ENCODE assay signal across 21 cellular contexts in the genomic region with DNA sequence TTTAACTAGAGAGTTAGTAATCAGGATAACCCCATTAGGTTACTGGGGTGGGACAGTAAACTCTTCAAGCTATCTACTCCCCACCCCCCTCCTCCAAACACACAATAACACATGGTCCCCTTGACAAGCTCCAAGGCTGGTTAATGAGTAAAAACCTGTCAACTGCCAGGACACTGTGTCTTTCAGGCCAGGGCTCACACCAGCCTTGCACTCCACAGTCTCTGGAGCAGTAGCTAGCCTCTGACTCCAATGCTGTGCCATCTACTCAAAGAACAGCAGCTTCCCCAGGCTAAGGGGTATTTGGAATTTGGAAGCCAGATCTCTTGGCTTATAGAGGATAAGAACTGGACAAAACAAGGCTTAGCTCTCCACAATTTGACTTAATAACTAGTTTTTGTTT.
"Had no signal": no experiment of that assay in that cellular context is flagged by ENCODE, and none has a peak within 500 bp of the region (broad histone marks: within the 10 kb centered on the region; RNA-seq: fewer than 3 reads in every experiment).

No MANE protein-coding gene starts in this region.

- H3K27ac ChIP-seq: ascending aorta, body of pancreas, VCaP had no signal

- H3K9me3 Mint-ChIP-seq: activated CD4-positive, alpha-beta memory T cell treated with anti-CD3 and anti-CD28 coated beads for 36 hours; activated CD4-positive, alpha-beta T cell treated with anti-CD3 and anti-CD28 coated beads, Interleukin-2, amount 10 ng/mL, durations not matched to agents 7 days and 5 days; activated naive CD4-positive, alpha-beta T cell treated with anti-CD3 and anti-CD28 coated beads, Interleukin-2, amount 50 U/mL, for 24 hours had no signal

- FAIRE-seq: bronchial epithelial cell, RCC 7860 had no signal

- H3K4me1 ChIP-seq: ascending aorta, body of pancreas had no signal

- H3K4me3 Mint-ChIP-seq: activated CD4-positive, alpha-beta memory T cell treated with anti-CD3 and anti-CD28 coated beads for 36 hours; activated CD4-positive, alpha-beta T cell treated with anti-CD3 and anti-CD28 coated beads, Interleukin-2, amount 10 ng/mL, durations not matched to agents 7 days and 5 days; activated naive CD4-positive, alpha-beta T cell treated with anti-CD3 and anti-CD28 coated beads, Interleukin-2, amount 50 U/mL, for 24 hours; activated T-cell treated with anti-CD3 and anti-CD28 coated beads, Interleukin-2, amount 50 U/mL, for 72 hours; T-cell had no signal

- H3K9me3 ChIP-seq: ascending aorta had no signal

- DNase-seq: activated CD4-positive, alpha-beta memory T cell treated with anti-CD3 and anti-CD28 coated beads for 36 hours; activated CD4-positive, alpha-beta T cell treated with anti-CD3 and anti-CD28 coated beads, Interleukin-2, amount 10 ng/mL, durations not matched to agents 7 days and 5 days; activated CD4-positive, CD25-positive, alpha-beta regulatory T cell; activated T-cell treated with anti-CD3 and anti-CD28 coated beads, Interleukin-2, amount 50 U/mL, for 72 hours; amniotic stem cell; central memory CD4-positive, alpha-beta T cell; Karpas-422; NCI-H146; NCI-H187 treated with DMSO at 0.1 percent for 48 hours; NCI-H2081 treated with DMSO at 0.1 percent for 48 hours; NCI-H446; NCI-H524; PC-3; SHP77; T-cell had no signal

- H3K27me3 Mint-ChIP-seq: activated CD4-positive, alpha-beta memory T cell treated with anti-CD3 and anti-CD28 coated beads for 36 hours; activated CD4-positive, alpha-beta T cell treated with anti-CD3 and anti-CD28 coated beads, Interleukin-2, amount 10 ng/mL, durations not matched to agents 7 days and 5 days; activated naive CD4-positive, alpha-beta T cell treated with anti-CD3 and anti-CD28 coated beads, Interleukin-2, amount 50 U/mL, for 24 hours; T-cell had no signal

- H3K27ac Mint-ChIP-seq: activated CD4-positive, alpha-beta memory T cell treated with anti-CD3 and anti-CD28 coated beads for 36 hours; activated CD4-positive, alpha-beta T cell treated with anti-CD3 and anti-CD28 coated beads, Interleukin-2, amount 10 ng/mL, durations not matched to agents 7 days and 5 days; activated T-cell treated with anti-CD3 and anti-CD28 coated beads, Interleukin-2, amount 50 U/mL, for 72 hours had no signal

- H3K4me3 ChIP-seq: ascending aorta, body of pancreas had no signal

- ATAC-seq: activated T-cell treated with anti-CD3 and anti-CD28 coated beads, Interleukin-2, amount 50 U/mL, for 72 hours; body of pancreas; PC-3; T-cell had no signal

- H3K27me3 ChIP-seq: ascending aorta, body of pancreas had no signal
